ENCODE assay signal across 11 cellular contexts in the genomic region with DNA sequence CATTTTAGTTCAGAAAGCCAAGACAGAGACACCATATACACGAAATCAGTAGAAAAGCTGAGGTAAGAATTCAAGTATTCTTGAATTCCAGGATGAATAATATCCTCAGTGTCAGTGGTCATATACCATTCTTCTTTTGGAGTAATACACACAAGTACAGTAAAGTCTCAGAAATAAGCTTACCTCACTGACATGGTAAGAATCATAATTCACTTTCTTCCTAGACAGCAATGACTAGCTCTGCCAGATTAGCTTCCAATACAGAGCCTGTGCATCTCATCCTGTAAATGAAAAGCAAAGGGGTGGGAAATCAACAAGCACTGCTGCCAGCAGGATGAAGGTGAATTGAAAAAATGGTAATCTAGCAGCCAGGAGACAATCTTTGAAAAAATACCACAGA. TPM values are rescaled to one million over a fixed set of nuclear protein-coding genes. Genes with fewer than 3 reads are reported as not detected.
"Had no signal": no experiment of that assay in that cellular context is flagged by ENCODE, and none has a peak within 500 bp of the region (broad histone marks: within the 10 kb centered on the region; RNA-seq: fewer than 3 reads in every experiment).

No MANE protein-coding gene starts in this region.

- H3K9ac ChIP-seq: GM23248 had no signal

- DNase-seq: GM23248, GOT3, H7, HFFc6 had no signal

- H3K36me3 ChIP-seq: HAP-1 had no signal

- H3K9me3 ChIP-seq: HAP-1 had no signal

- FAIRE-seq: HepG2 had no signal

- H3K4me3 Mint-ChIP-seq: HFFc6, IgD-negative memory B cell had no signal

- H3K9me3 Mint-ChIP-seq: IgD-negative memory B cell had no signal

- ATAC-seq: HCT116, HepG2 had no signal

- H3K4me3 ChIP-seq: GM23248, HAP-1 had no signal

- H3K27ac Mint-ChIP-seq: HFFc6 had no signal

- H3K36me3 Mint-ChIP-seq: IgD-negative memory B cell had no signal

- H2AFZ ChIP-seq: GM23248 had no signal

- H3K4me1 ChIP-seq: HAP-1 had no signal

- H3K27ac ChIP-seq: GM23248, HL-60 had no signal

RNA-seq across cellular contexts. Expression of gene VSIG4, which starts 31.2 kb away (rescaled TPM):
- total RNA-seq: GM23248, H4, H7, HepG2, HFFc6, HT1080 had no signal
- polyA plus RNA-seq: GM23248, HepG2, IgD-negative memory B cell had no signal
